Comparison of ENCODE assay signal across 25 cellular contexts in genomic region chr9:99046068-99046467, GRCh38.
"Had no signal": no experiment of that assay in that cellular context is flagged by ENCODE, and none has a peak within 500 bp of the region (broad histone marks: within the 10 kb centered on the region; RNA-seq: fewer than 3 reads in every experiment).

No MANE protein-coding gene starts in this region.

- H3K27ac ChIP-seq: left lung, neutrophil, pancreas, psoas muscle, vagina had no signal

- H3K27me3 ChIP-seq: pancreas, vagina had no signal

- H3K9me3 ChIP-seq: neutrophil, pancreas, vagina had no signal

- H3K4me1 ChIP-seq: pancreas, psoas muscle had no signal

- H3K36me3 Mint-ChIP-seq: natural killer cell treated with Interleukin-12 subunit alpha and Interleukin-12 subunit beta and Interleukin-15 and Interleukin-18, amount 100 ng/mL, for 72 hours; type B pancreatic cell had no signal

- H3K4me3 ChIP-seq: left lung, lung, pancreas, psoas muscle, vagina had no signal

- H3K27ac Mint-ChIP-seq: activated naive CD8-positive, alpha-beta T cell; activated T-helper 17 cell treated with anti-CD3 and anti-CD28 coated beads, Interleukin-2, amount 50 U/mL, for 72 hours; endodermal cell; mesothelial cell of epicardium; stimulated activated naive CD8-positive, alpha-beta T cell treated with anti-CD3 and anti-CD28 coated beads, Interleukin-15, Interleukin-2, amounts not matched to agents 100 ng/mL and 50 ng/mL, for 24 hours; type B pancreatic cell had no signal

- DNase-seq: activated naive CD4-positive, alpha-beta T cell; activated T-cell treated with anti-CD3 and anti-CD28 coated beads, Interleukin-2, amount 50 U/mL, for 1 hour; amygdala; cerebellar nuclear complex; cortex of kidney; endodermal cell; foreskin fibroblast; hippocampal formation; kidney glomerular epithelial cell; left lung; pancreas; psoas muscle; right cardiac atrium; stimulated activated CD4-positive, alpha-beta T cell treated with anti-CD3 and anti-CD28 coated beads, Interleukin-12 subunit alpha, Interleukin-12 subunit beta, amount 100 ng/mL, for 4 hours; stimulated activated CD4-positive, alpha-beta T cell treated with anti-CD3 and anti-CD28 coated beads, Interleukin-4, amount 100 ng/mL, for 4 hours; T-helper 9 cell had no signal

- H3K4me3 Mint-ChIP-seq: activated naive CD8-positive, alpha-beta T cell; activated T-helper 17 cell treated with anti-CD3 and anti-CD28 coated beads, Interleukin-2, amount 50 U/mL, for 72 hours; endodermal cell; mesothelial cell of epicardium; natural killer cell treated with Interleukin-12 subunit alpha and Interleukin-12 subunit beta and Interleukin-15 and Interleukin-18, amount 100 ng/mL, for 72 hours; stimulated activated naive CD8-positive, alpha-beta T cell treated with anti-CD3 and anti-CD28 coated beads, Interleukin-15, Interleukin-2, amounts not matched to agents 100 ng/mL and 50 ng/mL, for 24 hours; type B pancreatic cell had no signal

- H3K27me3 Mint-ChIP-seq: activated naive CD8-positive, alpha-beta T cell; activated T-helper 17 cell treated with anti-CD3 and anti-CD28 coated beads, Interleukin-2, amount 50 U/mL, for 72 hours; natural killer cell treated with Interleukin-12 subunit alpha and Interleukin-12 subunit beta and Interleukin-15 and Interleukin-18, amount 100 ng/mL, for 72 hours; stimulated activated naive CD8-positive, alpha-beta T cell treated with anti-CD3 and anti-CD28 coated beads, Interleukin-15, Interleukin-2, amounts not matched to agents 100 ng/mL and 50 ng/mL, for 24 hours; type B pancreatic cell had no signal

- ATAC-seq: activated T-helper 17 cell treated with anti-CD3 and anti-CD28 coated beads, Interleukin-2, amount 50 U/mL, for 72 hours; left lung; natural killer cell treated with Interleukin-12 subunit alpha and Interleukin-12 subunit beta and Interleukin-15 and Interleukin-18, amount 100 ng/mL, for 72 hours; pancreas; psoas muscle; right cardiac atrium had no signal

- H3K36me3 ChIP-seq: left lung, neutrophil, pancreas had no signal

- FAIRE-seq: pancreas had no signal
